ENCODE assay signal across 9 cellular contexts in genomic region chr2:239381709-239382134, GRCh38. TPM values are rescaled to one million over a fixed set of nuclear protein-coding genes. Genes with fewer than 3 reads are reported as not detected.
DNase-seq lines count a peak whose midpoint lies in the region; ATAC-seq and TF ChIP-seq lines count a peak whose summit lies in the region.
"Had no signal": no experiment of that assay in that cellular context is flagged by ENCODE, and none has a peak within 500 bp of the region (broad histone marks: within the 10 kb centered on the region; RNA-seq: fewer than 3 reads in every experiment).

No MANE protein-coding gene starts in this region.

- H3K27me3 Mint-ChIP-seq in activated CD4-positive, alpha-beta T cell treated with anti-CD3 and anti-CD28 coated beads, Interleukin-2, amount 10 ng/mL, durations not matched to agents 7 days and 5 days: no peaks in the 10 kb centered on the region
- no peaks in the 10 kb centered on the region for H3K27me3 Mint-ChIP-seq in activated CD8-positive, alpha-beta T cell treated with anti-CD3 and anti-CD28 coated beads, Interleukin-2, amount 10 ng/mL, durations not matched to agents 7 days and 5 days (ENCODE audit: low read depth)
- no peaks in the 10 kb centered on the region for H3K27me3 Mint-ChIP-seq in Caco-2 (ENCODE audit: insufficient read depth, unreplicated experiment)
- no peaks in the 10 kb centered on the region for H3K27me3 Mint-ChIP-seq in progenitor cell of endocrine pancreas

- no TSS peak for BruUV-seq in Caco-2 (replicated peaks; lab: Mats Ljungman, UMichigan)

- no peaks in the 10 kb centered on the region for H3K4me1 ChIP-seq in Caco-2
- no peaks in the 10 kb centered on the region for H3K4me1 ChIP-seq in GM23248 (ENCODE audit: insufficient read depth)

- H3K4me3 ChIP-seq in Caco-2 (ENCODE audit: low read depth, low read length) (no peak overlapping the region), GM23248 (no peak overlapping the region)

- H3K9me3 ChIP-seq in Caco-2 (no peaks in the 10 kb centered on the region), GM23248 (ENCODE audit: low read depth) (no peaks in the 10 kb centered on the region)

- no peaks in the 10 kb centered on the region for H4K20me1 ChIP-seq in GM23248 (ENCODE audit: insufficient read depth)

- no peak for TF ChIP-seq CTCF in Caco-2 (IDR thresholded peaks at IDR 0.05; ENCODE audit: insufficient read depth in 1 of 2, low read depth in 1 of 2, low read length in 1 of 2, severe bottlenecking in 1 of 2, unreplicated experiment in 1 of 2)
- TF ChIP-seq CTCF in progenitor cell of endocrine pancreas (IDR thresholded peaks at IDR 0.05; ENCODE audit: unreplicated experiment): no peak

- no peak for DNase-seq in activated CD4-positive, alpha-beta T cell treated with anti-CD3 and anti-CD28 coated beads, Interleukin-2, amount 10 ng/mL, durations not matched to agents 7 days and 5 days
- no peak for DNase-seq in activated CD4-positive, alpha-beta T cell treated with anti-CD3 and anti-CD28 coated beads, Interleukin-2, amount 50 U/mL, for 1 hour
- no peak for DNase-seq in activated CD8-positive, alpha-beta T cell treated with anti-CD3 and anti-CD28 coated beads, Interleukin-2, amount 10 ng/mL, durations not matched to agents 7 days and 5 days
- peak; percentile 52 for DNase-seq in sciatic nerve (ENCODE audit: low spot score)
- no peak for DNase-seq in Caco-2
- no peak for DNase-seq in progenitor cell of endocrine pancreas (ENCODE audit: low spot score, unreplicated experiment)
- no peak for DNase-seq in GM23248
- DNase-seq: NCI-H2171 had no signal

- H3K79me2 ChIP-seq in GM23248 (ENCODE audit: insufficient read depth): no peaks in the 10 kb centered on the region

- 96 to 97% methylated on average over 7 of the region's 7 CpGs for WGBS in GM23248 (ENCODE audit: low coverage in 1 of 2, low lambda C conversion rate in 2 of 2, missing lambda C conversion rate in 2 of 2), 2 experiments

- H3K27me3 ChIP-seq in Caco-2 (replicated peaks; ENCODE audit: control insufficient read depth, insufficient read depth, low read length) (no peaks in the 10 kb centered on the region), GM23248 (replicated peaks; ENCODE audit: insufficient read depth) (no peaks in the 10 kb centered on the region)

- POLR2A ChIA-PET in activated CD4-positive, alpha-beta T cell treated with anti-CD3 and anti-CD28 coated beads, Interleukin-2, amount 10 ng/mL, durations not matched to agents 7 days and 5 days (lab: Charles Lee): no interaction called here
- POLR2A ChIA-PET in activated CD8-positive, alpha-beta T cell treated with anti-CD3 and anti-CD28 coated beads, Interleukin-2, amount 10 ng/mL, durations not matched to agents 7 days and 5 days (lab: Charles Lee): interaction anchor here (0.7 kb wide), 1 partner anchor 19 kb away, joined by 4 read pairs; no protein-coding TSS in a partner anchor
- POLR2A ChIA-PET in Caco-2 (lab: Charles Lee): no interaction called here

- H3K4me1 Mint-ChIP-seq in activated CD4-positive, alpha-beta T cell treated with anti-CD3 and anti-CD28 coated beads, Interleukin-2, amount 10 ng/mL, durations not matched to agents 7 days and 5 days: peaks cover 44% of the 10 kb centered on the region
- H3K4me1 Mint-ChIP-seq in activated CD8-positive, alpha-beta T cell treated with anti-CD3 and anti-CD28 coated beads, Interleukin-2, amount 10 ng/mL, durations not matched to agents 7 days and 5 days (ENCODE audit: low read depth): peaks cover 23% of the 10 kb centered on the region
- no peaks in the 10 kb centered on the region for H3K4me1 Mint-ChIP-seq in Caco-2 (ENCODE audit: low read depth, unreplicated experiment)
- no peaks in the 10 kb centered on the region for H3K4me1 Mint-ChIP-seq in progenitor cell of endocrine pancreas (ENCODE audit: low read depth)

- intact Hi-C loops in sciatic nerve (cut with DNase I) (no loop called here), Caco-2 (cut with micrococcal nuclease; ENCODE audit: unreplicated experiment) (no loop called here)

- H3F3A ChIP-seq in GM23248 (ENCODE audit: insufficient read depth): no peaks in the 10 kb centered on the region

- H3K9ac ChIP-seq in GM23248: no peak overlapping the region

- H3K4me2 ChIP-seq in GM23248 (ENCODE audit: unreplicated experiment): no peak overlapping the region

- H3K36me3 Mint-ChIP-seq in activated CD4-positive, alpha-beta T cell treated with anti-CD3 and anti-CD28 coated beads, Interleukin-2, amount 10 ng/mL, durations not matched to agents 7 days and 5 days (ENCODE audit: low read depth): peaks cover 6% of the 10 kb centered on the region
- H3K36me3 Mint-ChIP-seq in activated CD8-positive, alpha-beta T cell treated with anti-CD3 and anti-CD28 coated beads, Interleukin-2, amount 10 ng/mL, durations not matched to agents 7 days and 5 days (ENCODE audit: low read depth): peaks cover 5% of the 10 kb centered on the region
- H3K36me3 Mint-ChIP-seq in Caco-2 (ENCODE audit: insufficient read depth, unreplicated experiment): no peaks in the 10 kb centered on the region
- H3K36me3 Mint-ChIP-seq in progenitor cell of endocrine pancreas (ENCODE audit: insufficient read depth): peaks cover 2% of the 10 kb centered on the region

- H2AFZ ChIP-seq in GM23248: no peak overlapping the region

- CTCF ChIA-PET in activated CD4-positive, alpha-beta T cell treated with anti-CD3 and anti-CD28 coated beads, Interleukin-2, amount 10 ng/mL, durations not matched to agents 7 days and 5 days (lab: Charles Lee): interaction anchor here (1.0 to 3.2 kb wide), 5 partner anchors 11 to 106 kb away, joined by 4 to 19 read pairs (median 4); no protein-coding TSS in a partner anchor
- CTCF ChIA-PET in activated CD8-positive, alpha-beta T cell treated with anti-CD3 and anti-CD28 coated beads, Interleukin-2, amount 10 ng/mL, durations not matched to agents 7 days and 5 days (lab: Charles Lee): interaction anchor here (0.6 to 3.7 kb wide), 9 partner anchors 8 to 239 kb away, joined by 3 to 15 read pairs (median 4); partner anchors contain the start of gene HDAC4
- CTCF ChIA-PET in Caco-2 (lab: Charles Lee): no interaction called here

- no peaks in the 10 kb centered on the region for H3K9me2 ChIP-seq in GM23248 (ENCODE audit: insufficient read depth)

- no peaks in the 10 kb centered on the region for H3K9me3 Mint-ChIP-seq in activated CD4-positive, alpha-beta T cell treated with anti-CD3 and anti-CD28 coated beads, Interleukin-2, amount 10 ng/mL, durations not matched to agents 7 days and 5 days
- no peaks in the 10 kb centered on the region for H3K9me3 Mint-ChIP-seq in activated CD8-positive, alpha-beta T cell treated with anti-CD3 and anti-CD28 coated beads, Interleukin-2, amount 10 ng/mL, durations not matched to agents 7 days and 5 days (ENCODE audit: insufficient read depth)
- H3K9me3 Mint-ChIP-seq in Caco-2 (ENCODE audit: unreplicated experiment) (no peaks in the 10 kb centered on the region), progenitor cell of endocrine pancreas (ENCODE audit: low read depth) (no peaks in the 10 kb centered on the region)

- peak; percentile 69 for ATAC-seq in HG02642 (IDR thresholded peaks at IDR 0.05; ENCODE audit: poor library complexity, unreplicated experiment)
- ATAC-seq in activated CD8-positive, alpha-beta T cell treated with anti-CD3 and anti-CD28 coated beads, Interleukin-2, amount 10 ng/mL, durations not matched to agents 7 days and 5 days: peak; percentile 2
- no peak for ATAC-seq in sciatic nerve

- peak overlapping the region; percentile 65 for H3K4me3 Mint-ChIP-seq in activated CD4-positive, alpha-beta T cell treated with anti-CD3 and anti-CD28 coated beads, Interleukin-2, amount 10 ng/mL, durations not matched to agents 7 days and 5 days
- H3K4me3 Mint-ChIP-seq in activated CD8-positive, alpha-beta T cell treated with anti-CD3 and anti-CD28 coated beads, Interleukin-2, amount 10 ng/mL, durations not matched to agents 7 days and 5 days: peak overlapping the region; percentile 73
- no peak overlapping the region for H3K4me3 Mint-ChIP-seq in Caco-2 (ENCODE audit: unreplicated experiment)
- no peak overlapping the region for H3K4me3 Mint-ChIP-seq in progenitor cell of endocrine pancreas (ENCODE audit: low read depth)

- in situ Hi-C loops in GM23248 (cut with MboI): no loop called here

- no peak overlapping the region for H3K27ac ChIP-seq in GM23248

- H3K27ac Mint-ChIP-seq in activated CD4-positive, alpha-beta T cell treated with anti-CD3 and anti-CD28 coated beads, Interleukin-2, amount 10 ng/mL, durations not matched to agents 7 days and 5 days: peak overlapping the region; percentile 91
- no peak overlapping the region for H3K27ac Mint-ChIP-seq in activated CD8-positive, alpha-beta T cell treated with anti-CD3 and anti-CD28 coated beads, Interleukin-2, amount 10 ng/mL, durations not matched to agents 7 days and 5 days
- H3K27ac Mint-ChIP-seq in Caco-2 (ENCODE audit: unreplicated experiment) (no peak overlapping the region), progenitor cell of endocrine pancreas (no peak overlapping the region)

- no peaks in the 10 kb centered on the region for H3K36me3 ChIP-seq in Caco-2 (ENCODE audit: control insufficient read depth, insufficient read depth, low read length)
- H3K36me3 ChIP-seq in GM23248 (ENCODE audit: low read depth): no peaks in the 10 kb centered on the region

RNA-seq across cellular contexts. Expression of gene HDAC4, which starts 19.1 kb away (rescaled TPM):
- 10 to 100 TPM; 57.1 to 68.4 TPM for total RNA-seq in activated CD4-positive, alpha-beta T cell treated with anti-CD3 and anti-CD28 coated beads, Interleukin-2, amount 10 ng/mL, durations not matched to agents 7 days and 5 days
- 10 to 100 TPM; 50.7 to 58.8 TPM for total RNA-seq in activated CD8-positive, alpha-beta T cell treated with anti-CD3 and anti-CD28 coated beads, Interleukin-2, amount 10 ng/mL, durations not matched to agents 7 days and 5 days
- total RNA-seq in sciatic nerve: 99.5 TPM
- total RNA-seq in Caco-2 (2022): 15.5 and 17.6 TPM in 2 replicates
- total RNA-seq in progenitor cell of endocrine pancreas: 38.4 and 46.2 TPM in 2 replicates
- 5.3 and 6.3 TPM in 2 replicates for total RNA-seq in GM23248 (2014; rRNA removed; shearing (Covaris generic))
- 2.1 and 2.6 TPM in 2 replicates for polyA plus RNA-seq in GM23248 (2016; fragmentation: Nextera tagmentation; extraction: Ambion mirVana)

Comparison
In these comparisons a context has a peak if more than half of its experiments do, and no peak if none do; other contexts are left out.
1. H3K4me3 Mint-ChIP-seq: peak in activated CD4-positive, alpha-beta T cell treated with anti-CD3 and anti-CD28 coated beads, Interleukin-2, amount 10 ng/mL, durations not matched to agents 7 days and 5 days (single experiment) and activated CD8-positive, alpha-beta T cell treated with anti-CD3 and anti-CD28 coated beads, Interleukin-2, amount 10 ng/mL, durations not matched to agents 7 days and 5 days (single experiment); none in Caco-2 (single experiment) and progenitor cell of endocrine pancreas (single experiment).